In the genomic region with DNA sequence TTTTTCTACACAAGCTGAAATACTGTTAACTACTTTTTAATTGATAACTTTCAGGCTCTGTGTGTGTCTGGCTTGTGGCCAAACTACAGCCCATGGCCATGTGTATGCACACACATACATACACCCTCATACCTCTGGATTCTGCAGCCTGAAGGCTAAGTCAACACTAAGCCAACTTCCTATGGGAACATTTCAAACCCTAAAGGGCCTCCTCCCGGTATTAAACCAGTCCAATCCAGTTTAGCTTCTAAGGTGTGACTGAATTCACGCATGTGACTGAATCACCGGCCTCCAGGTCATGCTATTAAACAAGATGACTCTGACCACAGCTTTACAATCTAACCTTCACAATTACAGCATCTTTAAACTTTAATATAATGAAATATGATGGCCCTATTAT, we compare ENCODE assay signal across 14 cellular contexts. TPM values are rescaled to one million over a fixed set of nuclear protein-coding genes. Genes with fewer than 3 reads are reported as not detected.
DNase-seq lines count a peak whose midpoint lies in the region; ATAC-seq and TF ChIP-seq lines count a peak whose summit lies in the region.
"Had no signal": no experiment of that assay in that cellular context is flagged by ENCODE, and none has a peak within 500 bp of the region (broad histone marks: within the 10 kb centered on the region; RNA-seq: fewer than 3 reads in every experiment).

No MANE protein-coding gene starts in this region.

- peak; percentile 37 for DNase-seq in NCI-H82 (lab: John Stamatoyannopoulos, UW)
- DNase-seq in NCI-H82 treated with DMSO at 0.1 percent for 48 hours (lab: John Stamatoyannopoulos, UW; ENCODE audit: unreplicated experiment), result no peak
- DNase-seq in RWPE1 (ENCODE audit: low spot score), result peak; percentile 70
- no peak for DNase-seq in right atrium auricular region (ENCODE audit: low spot score)
- peak; percentile 40 for DNase-seq in transverse colon
- no peak for DNase-seq in hypothalamus (lab: John Stamatoyannopoulos, UW)
- DNase-seq in stimulated activated CD4-positive, alpha-beta T cell treated with anti-CD3 and anti-CD28 coated beads, Interleukin-12 subunit alpha, Interleukin-12 subunit beta, amount 100 ng/mL, for 4 hours, result no peak
- DNase-seq: activated B cell treated with CpG ODN at 0.5 μM for 24 hours; activated naive CD4-positive, alpha-beta T cell treated with anti-CD3 and anti-CD28 coated beads, Interleukin-2, amount 10 ng/mL, durations not matched to agents 7 days and 5 days; Kasumi-1; NCI-H2081 treated with DMSO at 0.1 percent for 48 hours; stimulated activated naive CD8-positive, alpha-beta T cell treated with anti-CD3 and anti-CD28 coated beads, Interleukin-15, amount 100 ng/mL, for 72 hours had no signal

- H3K4me3 ChIP-seq in right atrium auricular region (no peak overlapping the region), transverse colon (no peak overlapping the region)
- H3K4me3 ChIP-seq: lung had no signal

- no peak for ATAC-seq in GM18867 (IDR thresholded peaks at IDR 0.05; ENCODE audit: unreplicated experiment)
- ATAC-seq: stimulated activated naive CD8-positive, alpha-beta T cell treated with anti-CD3 and anti-CD28 coated beads, Interleukin-15, amount 100 ng/mL, for 72 hours had no signal

- H3K27me3 ChIP-seq in right atrium auricular region (no peaks in the 10 kb centered on the region), transverse colon (no peaks in the 10 kb centered on the region)

- CTCF ChIA-PET in RWPE1 (lab: Yijun Ruan, JAX), result no interaction called here

- H3K9me3 ChIP-seq in right atrium auricular region (no peaks in the 10 kb centered on the region), transverse colon (no peaks in the 10 kb centered on the region)

- peaks cover 0 to 28% of the 10 kb centered on the region in 2 donors for H3K4me1 ChIP-seq in right atrium auricular region
- peaks cover 7 to 44% (median 21%) of the 10 kb centered on the region in 4 donors for H3K4me1 ChIP-seq in transverse colon

- intact Hi-C loops in transverse colon (cut with DNase I; ENCODE audit: low total_unique reads), result no loop called here

- 54 to 55% methylated on average over 2 to 3 of the region's 3 CpGs for whole genome bisulfite sequencing in transverse colon (ENCODE audit: low coverage in 1 of 2), 2 donors

- H3K27ac ChIP-seq in RWPE1, result peak overlapping the region; percentile 36; the same call in 1 of the 2 replicates
- H3K27ac ChIP-seq in right atrium auricular region, result peak overlapping the region; percentile 26 to 31
- H3K27ac ChIP-seq in transverse colon, result peak overlapping the region in 2 of 4 donors; percentile 6 to 9

- TF ChIP-seq EP300 in transverse colon (IDR thresholded peaks at IDR 0.05; ENCODE audit: low read depth), result no peak

- H3K36me3 ChIP-seq in right atrium auricular region (no peaks in the 10 kb centered on the region), transverse colon (no peaks in the 10 kb centered on the region)

- in situ Hi-C loops in transverse colon (cut with MboI; ENCODE audit: low pct_ligation_motif_present in 1 of 4, low pct_unique_long_range_greater_than_20kb in 1 of 4, low sequenced_read_pairs in 3 of 4), result no loop called here

- TF ChIP-seq CTCF in RWPE1 (conservative IDR thresholded peaks at IDR 0.05; ENCODE audit: low read depth) (no peak), right atrium auricular region (IDR thresholded peaks at IDR 0.05) (no peak), transverse colon (IDR thresholded peaks at IDR 0.05) (no peak)

- POLR2A ChIA-PET in RWPE1 (lab: Yijun Ruan, JAX; ENCODE audit: low non-redundant PET), result interaction anchor here (0.5 kb wide), 1 partner anchor 22 kb away, joined by 3 read pairs; no protein-coding TSS in a partner anchor

- no peak for TF ChIP-seq POLR2A in transverse colon (IDR thresholded peaks at IDR 0.05)

RNA-seq across cellular contexts. Expression of gene DST, which starts 20.7 kb away (rescaled TPM):
- total RNA-seq in right atrium auricular region (100 to 1,000 TPM; 257 to 285 TPM), transverse colon (100 to 1,000 TPM; 280 to 535 (median 428) TPM)

Comparison
In these comparisons a context has a peak if more than half of its experiments do, and no peak if none do; other contexts are left out.
1. DNase-seq: peak in NCI-H82 (single experiment), RWPE1 (single experiment) and transverse colon (single experiment); none in NCI-H82 treated with DMSO at 0.1 percent for 48 hours (single experiment), right atrium auricular region (single experiment), hypothalamus (0 of 51) and stimulated activated CD4-positive, alpha-beta T cell treated with anti-CD3 and anti-CD28 coated beads, Interleukin-12 subunit alpha, Interleukin-12 subunit beta, amount 100 ng/mL, for 4 hours (single experiment).